ENCODE assay signal across 1 cellular context in genomic region chr5:62043289-62044274, GRCh38.
TF ChIP-seq lines count a peak whose summit lies in the region.

No MANE protein-coding gene starts in this region.

TF ChIP-seq in WTC11, 78 proteins besides CTCF, POLR2A, EP300 and RAD21 (continued from another document):
- TF ChIP-seq ATF2 (CRISPR knock-in tag; IDR thresholded peaks at IDR 0.05; ENCODE audit: borderline replicate concordance, low read depth): no peak
- TF ChIP-seq, protein P1, sequence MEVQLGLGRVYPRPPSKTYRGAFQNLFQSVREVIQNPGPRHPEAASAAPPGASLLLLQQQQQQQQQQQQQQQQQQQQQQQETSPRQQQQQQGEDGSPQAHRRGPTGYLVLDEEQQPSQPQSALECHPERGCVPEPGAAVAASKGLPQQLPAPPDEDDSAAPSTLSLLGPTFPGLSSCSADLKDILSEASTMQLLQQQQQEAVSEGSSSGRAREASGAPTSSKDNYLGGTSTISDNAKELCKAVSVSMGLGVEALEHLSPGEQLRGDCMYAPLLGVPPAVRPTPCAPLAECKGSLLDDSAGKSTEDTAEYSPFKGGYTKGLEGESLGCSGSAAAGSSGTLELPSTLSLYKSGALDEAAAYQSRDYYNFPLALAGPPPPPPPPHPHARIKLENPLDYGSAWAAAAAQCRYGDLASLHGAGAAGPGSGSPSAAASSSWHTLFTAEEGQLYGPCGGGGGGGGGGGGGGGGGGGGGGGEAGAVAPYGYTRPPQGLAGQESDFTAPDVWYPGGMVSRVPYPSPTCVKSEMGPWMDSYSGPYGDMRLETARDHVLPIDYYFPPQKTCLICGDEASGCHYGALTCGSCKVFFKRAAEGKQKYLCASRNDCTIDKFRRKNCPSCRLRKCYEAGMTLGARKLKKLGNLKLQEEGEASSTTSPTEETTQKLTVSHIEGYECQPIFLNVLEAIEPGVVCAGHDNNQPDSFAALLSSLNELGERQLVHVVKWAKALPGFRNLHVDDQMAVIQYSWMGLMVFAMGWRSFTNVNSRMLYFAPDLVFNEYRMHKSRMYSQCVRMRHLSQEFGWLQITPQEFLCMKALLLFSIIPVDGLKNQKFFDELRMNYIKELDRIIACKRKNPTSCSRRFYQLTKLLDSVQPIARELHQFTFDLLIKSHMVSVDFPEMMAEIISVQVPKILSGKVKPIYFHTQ (CRISPR knock-in tag; IDR thresholded peaks at IDR 0.05): no peak
- no peak for TF ChIP-seq NR2C2 (CRISPR knock-in tag; IDR thresholded peaks at IDR 0.05)
- TF ChIP-seq ZNF138 (CRISPR knock-in tag; conservative IDR thresholded peaks at IDR 0.05): no peak
- TF ChIP-seq, protein P2, sequence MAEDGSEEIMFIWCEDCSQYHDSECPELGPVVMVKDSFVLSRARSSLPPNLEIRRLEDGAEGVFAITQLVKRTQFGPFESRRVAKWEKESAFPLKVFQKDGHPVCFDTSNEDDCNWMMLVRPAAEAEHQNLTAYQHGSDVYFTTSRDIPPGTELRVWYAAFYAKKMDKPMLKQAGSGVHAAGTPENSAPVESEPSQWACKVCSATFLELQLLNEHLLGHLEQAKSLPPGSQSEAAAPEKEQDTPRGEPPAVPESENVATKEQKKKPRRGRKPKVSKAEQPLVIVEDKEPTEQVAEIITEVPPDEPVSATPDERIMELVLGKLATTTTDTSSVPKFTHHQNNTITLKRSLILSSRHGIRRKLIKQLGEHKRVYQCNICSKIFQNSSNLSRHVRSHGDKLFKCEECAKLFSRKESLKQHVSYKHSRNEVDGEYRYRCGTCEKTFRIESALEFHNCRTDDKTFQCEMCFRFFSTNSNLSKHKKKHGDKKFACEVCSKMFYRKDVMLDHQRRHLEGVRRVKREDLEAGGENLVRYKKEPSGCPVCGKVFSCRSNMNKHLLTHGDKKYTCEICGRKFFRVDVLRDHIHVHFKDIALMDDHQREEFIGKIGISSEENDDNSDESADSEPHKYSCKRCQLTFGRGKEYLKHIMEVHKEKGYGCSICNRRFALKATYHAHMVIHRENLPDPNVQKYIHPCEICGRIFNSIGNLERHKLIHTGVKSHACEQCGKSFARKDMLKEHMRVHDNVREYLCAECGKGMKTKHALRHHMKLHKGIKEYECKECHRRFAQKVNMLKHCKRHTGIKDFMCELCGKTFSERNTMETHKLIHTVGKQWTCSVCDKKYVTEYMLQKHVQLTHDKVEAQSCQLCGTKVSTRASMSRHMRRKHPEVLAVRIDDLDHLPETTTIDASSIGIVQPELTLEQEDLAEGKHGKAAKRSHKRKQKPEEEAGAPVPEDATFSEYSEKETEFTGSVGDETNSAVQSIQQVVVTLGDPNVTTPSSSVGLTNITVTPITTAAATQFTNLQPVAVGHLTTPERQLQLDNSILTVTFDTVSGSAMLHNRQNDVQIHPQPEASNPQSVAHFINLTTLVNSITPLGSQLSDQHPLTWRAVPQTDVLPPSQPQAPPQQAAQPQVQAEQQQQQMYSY (CRISPR knock-in tag; IDR thresholded peaks at IDR 0.05): no peak
- no peak for TF ChIP-seq TEAD4 (CRISPR knock-in tag; IDR thresholded peaks at IDR 0.05)
- TF ChIP-seq TP53 (CRISPR knock-in tag; IDR thresholded peaks at IDR 0.05): no peak
- TF ChIP-seq ZMAT4 (CRISPR knock-in tag; IDR thresholded peaks at IDR 0.05): peak; percentile 84; the same call in 1 of the 2 replicates
- no peak for TF ChIP-seq GABPB1 (CRISPR knock-in tag; IDR thresholded peaks at IDR 0.05)
- peak; percentile 81; the same call in 1 of the 2 replicates for TF ChIP-seq FOXP4 (CRISPR knock-in tag; IDR thresholded peaks at IDR 0.05)
- TF ChIP-seq, protein P3, sequence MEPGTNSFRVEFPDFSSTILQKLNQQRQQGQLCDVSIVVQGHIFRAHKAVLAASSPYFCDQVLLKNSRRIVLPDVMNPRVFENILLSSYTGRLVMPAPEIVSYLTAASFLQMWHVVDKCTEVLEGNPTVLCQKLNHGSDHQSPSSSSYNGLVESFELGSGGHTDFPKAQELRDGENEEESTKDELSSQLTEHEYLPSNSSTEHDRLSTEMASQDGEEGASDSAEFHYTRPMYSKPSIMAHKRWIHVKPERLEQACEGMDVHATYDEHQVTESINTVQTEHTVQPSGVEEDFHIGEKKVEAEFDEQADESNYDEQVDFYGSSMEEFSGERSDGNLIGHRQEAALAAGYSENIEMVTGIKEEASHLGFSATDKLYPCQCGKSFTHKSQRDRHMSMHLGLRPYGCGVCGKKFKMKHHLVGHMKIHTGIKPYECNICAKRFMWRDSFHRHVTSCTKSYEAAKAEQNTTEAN (CRISPR knock-in tag; IDR thresholded peaks at IDR 0.05): 0 out of 2 replicates have a peak, but pooled peaks have one; percentile 45
- TF ChIP-seq USF2 (CRISPR knock-in tag; IDR thresholded peaks at IDR 0.05): no peak
- TF ChIP-seq OVOL2 (CRISPR knock-in tag; IDR thresholded peaks at IDR 0.05; ENCODE audit: borderline replicate concordance): no peak
- TF ChIP-seq, protein P4, sequence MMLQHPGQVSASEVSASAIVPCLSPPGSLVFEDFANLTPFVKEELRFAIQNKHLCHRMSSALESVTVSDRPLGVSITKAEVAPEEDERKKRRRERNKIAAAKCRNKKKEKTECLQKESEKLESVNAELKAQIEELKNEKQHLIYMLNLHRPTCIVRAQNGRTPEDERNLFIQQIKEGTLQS (CRISPR knock-in tag; conservative IDR thresholded peaks at IDR 0.05): no peak
- TF ChIP-seq ZNF263 (CRISPR knock-in tag; IDR thresholded peaks at IDR 0.05; ENCODE audit: low read depth): no peak
- no peak for TF ChIP-seq NFE2L1 (CRISPR knock-in tag; IDR thresholded peaks at IDR 0.05)
- TF ChIP-seq SMAD4 (CRISPR knock-in tag; IDR thresholded peaks at IDR 0.05): no peak
- TF ChIP-seq TEAD1 (CRISPR knock-in tag; IDR thresholded peaks at IDR 0.05): peak; percentile 85
- TF ChIP-seq, protein P5, sequence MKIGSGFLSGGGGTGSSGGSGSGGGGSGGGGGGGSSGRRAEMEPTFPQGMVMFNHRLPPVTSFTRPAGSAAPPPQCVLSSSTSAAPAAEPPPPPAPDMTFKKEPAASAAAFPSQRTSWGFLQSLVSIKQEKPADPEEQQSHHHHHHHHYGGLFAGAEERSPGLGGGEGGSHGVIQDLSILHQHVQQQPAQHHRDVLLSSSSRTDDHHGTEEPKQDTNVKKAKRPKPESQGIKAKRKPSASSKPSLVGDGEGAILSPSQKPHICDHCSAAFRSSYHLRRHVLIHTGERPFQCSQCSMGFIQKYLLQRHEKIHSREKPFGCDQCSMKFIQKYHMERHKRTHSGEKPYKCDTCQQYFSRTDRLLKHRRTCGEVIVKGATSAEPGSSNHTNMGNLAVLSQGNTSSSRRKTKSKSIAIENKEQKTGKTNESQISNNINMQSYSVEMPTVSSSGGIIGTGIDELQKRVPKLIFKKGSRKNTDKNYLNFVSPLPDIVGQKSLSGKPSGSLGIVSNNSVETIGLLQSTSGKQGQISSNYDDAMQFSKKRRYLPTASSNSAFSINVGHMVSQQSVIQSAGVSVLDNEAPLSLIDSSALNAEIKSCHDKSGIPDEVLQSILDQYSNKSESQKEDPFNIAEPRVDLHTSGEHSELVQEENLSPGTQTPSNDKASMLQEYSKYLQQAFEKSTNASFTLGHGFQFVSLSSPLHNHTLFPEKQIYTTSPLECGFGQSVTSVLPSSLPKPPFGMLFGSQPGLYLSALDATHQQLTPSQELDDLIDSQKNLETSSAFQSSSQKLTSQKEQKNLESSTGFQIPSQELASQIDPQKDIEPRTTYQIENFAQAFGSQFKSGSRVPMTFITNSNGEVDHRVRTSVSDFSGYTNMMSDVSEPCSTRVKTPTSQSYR (CRISPR knock-in tag; IDR thresholded peaks at IDR 0.05): no peak
- TF ChIP-seq CBFB (CRISPR knock-in tag; IDR thresholded peaks at IDR 0.05; ENCODE audit: low read depth): no peak
- no peak for TF ChIP-seq ZNF219 (CRISPR knock-in tag; IDR thresholded peaks at IDR 0.05; ENCODE audit: borderline replicate concordance)
- no peak for TF ChIP-seq ATF1 (CRISPR knock-in tag; IDR thresholded peaks at IDR 0.05)
- TF ChIP-seq NFATC4 (CRISPR knock-in tag; IDR thresholded peaks at IDR 0.05): no peak
